ENCODE assay signal across 1 cellular context in genomic region chrX:154370300-154370881, GRCh38.
A peak's percentile ranks its signal among the peaks of the same experiment; 100 is the strongest.
TF ChIP-seq lines count a peak whose summit lies in the region.

No MANE protein-coding gene starts in this region.

TF ChIP-seq in K562, 482 proteins besides CTCF, POLR2A, EP300 and RAD21:
- no peak for TF ChIP-seq CTCFL (IDR thresholded peaks at IDR 0.05; ENCODE audit: borderline replicate concordance, insufficient read depth, low read depth, low read length, poor library complexity, severe bottlenecking)
- no peak for TF ChIP-seq ZNF696 (CRISPR knock-in tag; conservative IDR thresholded peaks at IDR 0.05)
- no peak for TF ChIP-seq SMAD3 (CRISPR knock-in tag; conservative IDR thresholded peaks at IDR 0.05)
- no peak for TF ChIP-seq ZNF212 (CRISPR knock-in tag; IDR thresholded peaks at IDR 0.05)
- TF ChIP-seq TRIM24 (IDR thresholded peaks at IDR 0.05), result no peak
- TF ChIP-seq EGR1 (conservative IDR thresholded peaks at IDR 0.05), result no peak
- no peak for TF ChIP-seq ZNF507 (tag; conservative IDR thresholded peaks at IDR 0.05)
- TF ChIP-seq CCNT2 (IDR thresholded peaks at IDR 0.05; ENCODE audit: borderline replicate concordance, extremely low read depth, insufficient read length, low read depth, low read length), result no peak
- peak; percentile 21; the same call in 1 of the 2 replicates for TF ChIP-seq ZNF740 (CRISPR knock-in tag; IDR thresholded peaks at IDR 0.05)
- TF ChIP-seq ZNF740 (tag; IDR thresholded peaks at IDR 0.05), result no peak
- TF ChIP-seq DMBX1 (CRISPR knock-in tag; IDR thresholded peaks at IDR 0.05; ENCODE audit: borderline replicate concordance), result no peak
- TF ChIP-seq EZH2 (IDR thresholded peaks at IDR 0.05; ENCODE audit: borderline replicate concordance, low read depth, low read length), result no peak
- 0 out of 4 replicates have a peak, but pooled peaks of 1 of the 2 experiments have one; percentile 5 for TF ChIP-seq SIN3A (IDR thresholded peaks at IDR 0.05; ENCODE audit: borderline replicate concordance in 2 of 2, control insufficient read depth in 1 of 2, low read depth in 2 of 2, low read length in 2 of 2)
- no peak for TF ChIP-seq ZBTB9 (CRISPR knock-in tag; IDR thresholded peaks at IDR 0.05)
- TF ChIP-seq RBBP5 (IDR thresholded peaks at IDR 0.05; ENCODE audit: borderline replicate concordance, insufficient read depth, low read length, poor library complexity, severe bottlenecking), result peak; percentile 40
- no peak for TF ChIP-seq L3MBTL2 (IDR thresholded peaks at IDR 0.05)
- peak; percentile 62; the same call in 1 of the 2 replicates for TF ChIP-seq ZBTB7A (IDR thresholded peaks at IDR 0.05; ENCODE audit: borderline replicate concordance, control insufficient read depth, low read depth, low read length)
- TF ChIP-seq SOX6 (IDR thresholded peaks at IDR 0.05), result no peak
- peak in 1 of 2 experiments; percentile 29 for TF ChIP-seq E2F6 (IDR thresholded peaks at IDR 0.05; ENCODE audit: borderline replicate concordance in 1 of 2, extremely low read depth in 1 of 2, insufficient read depth in 1 of 2, insufficient read length in 1 of 2, low read depth in 1 of 2, low read length in 1 of 2, poor library complexity in 1 of 2, severe bottlenecking in 1 of 2)
- no peak for TF ChIP-seq ZNF318 (IDR thresholded peaks at IDR 0.05; ENCODE audit: borderline replicate concordance in 1 of 2, low read depth in 1 of 2)
- TF ChIP-seq MBD2 (IDR thresholded peaks at IDR 0.05; ENCODE audit: borderline replicate concordance, low read depth), result no peak
- no peak for TF ChIP-seq TAF7 (tag; IDR thresholded peaks at IDR 0.05)
- TF ChIP-seq EWSR1 (IDR thresholded peaks at IDR 0.05; ENCODE audit: borderline replicate concordance, low read depth, partially characterized antibody), result no peak
- TF ChIP-seq NBN (IDR thresholded peaks at IDR 0.05; ENCODE audit: low read depth), result no peak
- TF ChIP-seq ATF7 (IDR thresholded peaks at IDR 0.05), result no peak
- peak; percentile 86 for TF ChIP-seq RBFOX2 (IDR thresholded peaks at IDR 0.05; ENCODE audit: low read depth, low read length)
- peak; percentile 0 for TF ChIP-seq TAF1 (IDR thresholded peaks at IDR 0.05; ENCODE audit: control insufficient read depth, extremely low read depth, insufficient read depth, low read length, severe bottlenecking)
- TF ChIP-seq TCF7L2 (IDR thresholded peaks at IDR 0.05; ENCODE audit: low read depth, low read length), result no peak
- no peak for TF ChIP-seq KDM4B (IDR thresholded peaks at IDR 0.05; ENCODE audit: borderline replicate concordance in 2 of 2, low read depth in 1 of 2)
- no peak for TF ChIP-seq SRSF9 (IDR thresholded peaks at IDR 0.05; ENCODE audit: borderline replicate concordance, low read depth, low read length)
- no peak for TF ChIP-seq HDAC1 (IDR thresholded peaks at IDR 0.05)
- TF ChIP-seq DNMT1 (IDR thresholded peaks at IDR 0.05), result no peak
- no peak for TF ChIP-seq ZNF766 (CRISPR knock-in tag; conservative IDR thresholded peaks at IDR 0.05)
- TF ChIP-seq TSC22D4 (tag; IDR thresholded peaks at IDR 0.05), result no peak
- TF ChIP-seq SAFB (IDR thresholded peaks at IDR 0.05; ENCODE audit: borderline replicate concordance, low read depth, low read length), result no peak
- TF ChIP-seq CBFB (CRISPR knock-in tag; IDR thresholded peaks at IDR 0.05), result 0 out of 2 replicates have a peak, but pooled peaks have one; percentile 13
- TF ChIP-seq THAP7 (CRISPR knock-in tag; IDR thresholded peaks at IDR 0.05), result no peak
- TF ChIP-seq ZBTB49 (CRISPR knock-in tag; IDR thresholded peaks at IDR 0.05; ENCODE audit: borderline replicate concordance), result no peak
- TF ChIP-seq NONO (IDR thresholded peaks at IDR 0.05; ENCODE audit: low read depth in 2 of 2, low read length in 1 of 2), result 0 out of 4 replicates have a peak, but pooled peaks of 1 of the 2 experiments have one; percentile 36
- TF ChIP-seq PTBP1 (IDR thresholded peaks at IDR 0.05; ENCODE audit: low read depth, low read length), result no peak
